ENCODE assay signal across 8 cellular contexts in genomic region chr1:116570358-116571214, GRCh38. TPM values are rescaled to one million over a fixed set of nuclear protein-coding genes. Genes with fewer than 3 reads are reported as not detected.
DNase-seq lines count a peak whose midpoint lies in the region; ATAC-seq and TF ChIP-seq lines count a peak whose summit lies in the region.

CD58 (minus strand) TSS chr1:116571026; CDS start chr1:116570972, 54 bp downstream.

- peak; percentile 72 to 74 for DNase-seq in AML-193 (lab: John Stamatoyannopoulos, UW)
- peak; percentile 75 for DNase-seq in NCI-H446 treated with DMSO at 0.1 percent for 48 hours (lab: John Stamatoyannopoulos, UW)
- peak; percentile 90 for DNase-seq in activated CD4-positive, alpha-beta T cell treated with anti-CD3 and anti-CD28 coated beads for 48 hours
- peak; percentile 93 for DNase-seq in colonic mucosa
- peak; percentile 93 for DNase-seq in left kidney (ENCODE audit: low read depth, low spot score)
- DNase-seq in stimulated activated CD4-positive, alpha-beta T cell treated with anti-CD3 and anti-CD28 coated beads, Interleukin-2, amount 100 ng/mL, for 24 hours: peak; percentile 83 to 91

- TF ChIP-seq CTCF in colonic mucosa (IDR thresholded peaks at IDR 0.05): peak; percentile 71

- no peaks in the 10 kb centered on the region for H3K27me3 ChIP-seq in colonic mucosa

- H3K4me3 ChIP-seq in colonic mucosa: peak within 1 kb of the TSS; percentile 66

- H3K27ac ChIP-seq in colonic mucosa: peak within 1 kb of the TSS; percentile 96

- no peaks in the 10 kb centered on the region for H3K9me3 ChIP-seq in colonic mucosa

- no peaks in the 10 kb centered on the region for H3K36me3 ChIP-seq in colonic mucosa

- H3K4me1 ChIP-seq in colonic mucosa: peaks cover 4% of the 10 kb centered on the region

- peak within 1 kb of the TSS; percentile 89 to 98 for H3K9ac ChIP-seq in colonic mucosa (ENCODE audit: low read depth in 2 of 2, low read length in 2 of 2)

- intact Hi-C loops in colonic mucosa (cut with DNase I): loop anchor here (5.0 kb wide), 1 partner anchor 487 kb away; no protein-coding TSS in a partner anchor

- ATAC-seq in GM18873 (IDR thresholded peaks at IDR 0.05; ENCODE audit: low FRiP score, unreplicated experiment): peak; percentile 59
- peak; percentile 63 for ATAC-seq in HG03135 (IDR thresholded peaks at IDR 0.05; ENCODE audit: unreplicated experiment)

RNA-seq across cellular contexts. Expression of gene CD58, which starts in this region (rescaled TPM):
- 10 to 100 TPM; 16.1 to 25.9 TPM for total RNA-seq in colonic mucosa

Comparison
In these comparisons a context has a peak if more than half of its experiments do, and no peak if none do; other contexts are left out.
1. Peak in every context shown above with its lines: DNase-seq, ATAC-seq, H3K4me3 ChIP-seq and H3K27ac ChIP-seq.